In genomic region chr12:113918306-113918705, GRCh38 we compare ENCODE assay signal across 22 cellular contexts. TPM values are rescaled to one million over a fixed set of nuclear protein-coding genes. Genes with fewer than 3 reads are reported as not detected.
DNase-seq lines count a peak whose midpoint lies in the region; ATAC-seq, FAIRE-seq and TF ChIP-seq lines count a peak whose summit lies in the region.
"Had no signal": no experiment of that assay in that cellular context is flagged by ENCODE, and none has a peak within 500 bp of the region (broad histone marks: within the 10 kb centered on the region; RNA-seq: fewer than 3 reads in every experiment).

No MANE protein-coding gene starts in this region.

- H3K4me2 ChIP-seq in HepG2 (ENCODE audit: low read depth, low read length) (no peak overlapping the region), BLaER1 (peak overlapping the region; percentile 35; the same call in 1 of the 2 replicates)
- H3K4me2 ChIP-seq: A549 had no signal

- WGBS in HepG2 (ENCODE audit: low lambda C conversion rate), result 92% methylated on average over 12 of the region's 13 CpGs
- WGBS in right lobe of liver (ENCODE audit: insufficient coverage, low coverage, low lambda C conversion rate, missing lambda C conversion rate), result 87% methylated on average over 7 of the region's 13 CpGs
- WGBS in aorta, 2 donors, result 89 to 93% methylated on average over 13 of the region's 13 CpGs

- in situ Hi-C loops in HepG2 (cut with HindIII; ENCODE audit: extremely low pct_ligation_motif_present, low pct_unique_long_range_greater_than_20kb), result loop anchor here (10.0 kb wide), 1 partner anchor 484 kb away; no protein-coding TSS in a partner anchor

- H4K20me1 ChIP-seq in HepG2 (ENCODE audit: insufficient read depth, low read length) (no peaks in the 10 kb centered on the region), BLaER1 (no peaks in the 10 kb centered on the region)

- intact Hi-C loops in HepG2 (cut with micrococcal nuclease; ENCODE audit: unreplicated experiment) (no loop called here), right lobe of liver (cut with DNase I) (loop anchor here (10.0 kb wide), 1 partner anchor 454 kb away; no protein-coding TSS in a partner anchor), aorta (cut with DNase I) (no loop called here)

- no peak for FAIRE-seq in HepG2 (lab: Jason Lieb, UNC)
- FAIRE-seq: A549, G401.6, GM12891, GM19239 had no signal

- H3K27ac ChIP-seq in HepG2 (ENCODE audit: extremely low read length, insufficient read depth, low read length) (no peak overlapping the region), right lobe of liver (no peak overlapping the region), BLaER1 (no peak overlapping the region), aorta (ENCODE audit: low read depth in 1 of 2, low read length in 2 of 2) (no peak overlapping the region)
- H3K27ac ChIP-seq: 22Rv1, A549 had no signal

- no peak for TF ChIP-seq RAD21 in HepG2 (CRISPR knock-in tag; IDR thresholded peaks at IDR 0.05)

- H3K9ac ChIP-seq in HepG2 (ENCODE audit: insufficient read depth, low read depth, low read length), result no peak overlapping the region
- H3K9ac ChIP-seq in BLaER1, result no peak overlapping the region

- no peaks in the 10 kb centered on the region for H3K27me3 Mint-ChIP-seq in chondrocyte (ENCODE audit: low read depth)
- H3K27me3 Mint-ChIP-seq: B cell; CD4-positive, alpha-beta memory T cell; CD4-positive, CD25-positive, alpha-beta regulatory T cell; CD8-positive, alpha-beta memory T cell had no signal

- no peak overlapping the region for H3K27ac Mint-ChIP-seq in chondrocyte (ENCODE audit: unreplicated experiment)
- H3K27ac Mint-ChIP-seq: B cell; CD4-positive, alpha-beta memory T cell; CD4-positive, CD25-positive, alpha-beta regulatory T cell had no signal

- CTCF ChIA-PET in HepG2 (lab: Yijun Ruan, JAX; ENCODE audit: low intra/inter-chr PET ratio, low total read pairs), result no interaction called here

- H3K9me3 Mint-ChIP-seq in chondrocyte (ENCODE audit: low read depth), result no peaks in the 10 kb centered on the region
- H3K9me3 Mint-ChIP-seq: CD14-positive monocyte; CD4-positive, alpha-beta memory T cell; CD4-positive, CD25-positive, alpha-beta regulatory T cell; CD8-positive, alpha-beta memory T cell had no signal

- no peaks in the 10 kb centered on the region for H3K4me1 Mint-ChIP-seq in chondrocyte (ENCODE audit: low read depth)
- H3K4me1 Mint-ChIP-seq: B cell; CD14-positive monocyte; CD4-positive, alpha-beta memory T cell; CD4-positive, CD25-positive, alpha-beta regulatory T cell; CD8-positive, alpha-beta memory T cell had no signal

- H3K79me2 ChIP-seq in HepG2 (ENCODE audit: insufficient read depth, low read length), result no peaks in the 10 kb centered on the region

- H3K27me3 ChIP-seq in HepG2 (ENCODE audit: control insufficient read depth in 1 of 2, insufficient read depth in 2 of 2, low read length in 2 of 2) (no peaks in the 10 kb centered on the region), right lobe of liver (no peaks in the 10 kb centered on the region), BLaER1 (no peaks in the 10 kb centered on the region), aorta (ENCODE audit: control insufficient read depth in 1 of 2, insufficient read depth in 2 of 2, low read length in 1 of 2) (no peaks in the 10 kb centered on the region)

- TF ChIP-seq CTCF in HepG2 (CRISPR knock-in tag; IDR thresholded peaks at IDR 0.05) (no peak), right lobe of liver (IDR thresholded peaks at IDR 0.05) (no peak), chondrocyte (IDR thresholded peaks at IDR 0.05) (no peak)

- no peaks in the 10 kb centered on the region for H3K9me3 ChIP-seq in HepG2 (ENCODE audit: low read length)
- H3K9me3 ChIP-seq in right lobe of liver, result no peaks in the 10 kb centered on the region
- no peaks in the 10 kb centered on the region for H3K9me3 ChIP-seq in BLaER1
- H3K9me3 ChIP-seq in aorta (ENCODE audit: control insufficient read depth, low read length), result no peaks in the 10 kb centered on the region
- H3K9me3 ChIP-seq: A549 had no signal

- no peak for ATAC-seq in HepG2
- no peak for ATAC-seq in right lobe of liver
- ATAC-seq in aorta (ENCODE audit: low FRiP score), result peak; percentile 43
- ATAC-seq: A549 had no signal

- H3K4me3 ChIP-seq in HepG2 (replicated peaks in 1 of 3; ENCODE audit: insufficient read depth in 1 of 3, low read depth in 2 of 3, low read length in 3 of 3) (no peak overlapping the region), right lobe of liver (no peak overlapping the region), BLaER1 (no peak overlapping the region), aorta (ENCODE audit: low read length in 2 of 2) (no peak overlapping the region)
- H3K4me3 ChIP-seq: A549 had no signal

- H2AFZ ChIP-seq in HepG2 (ENCODE audit: low read length), result no peak overlapping the region

- no TSS peak for BruUV-seq in HepG2 (replicated peaks; lab: Mats Ljungman, UMichigan)

- TF ChIP-seq POLR2A in HepG2 (IDR thresholded peaks at IDR 0.05; ENCODE audit: insufficient read depth in 1 of 2, low read depth in 2 of 2, low read length in 2 of 2) (no peak), right lobe of liver (IDR thresholded peaks at IDR 0.05) (no peak)

- peaks cover 9% of the 10 kb centered on the region; the same call in 1 of the 2 replicates for H3K4me1 ChIP-seq in HepG2 (ENCODE audit: insufficient read depth, low read length)
- no peaks in the 10 kb centered on the region for H3K4me1 ChIP-seq in right lobe of liver
- peaks cover 64% of the 10 kb centered on the region for H3K4me1 ChIP-seq in BLaER1
- H3K4me1 ChIP-seq in aorta (ENCODE audit: control insufficient read depth in 1 of 2, insufficient read depth in 2 of 2, low read length in 2 of 2), result no peaks in the 10 kb centered on the region
- H3K4me1 ChIP-seq: A549 had no signal

- H3K4me3 Mint-ChIP-seq in chondrocyte (ENCODE audit: unreplicated experiment), result no peak overlapping the region
- H3K4me3 Mint-ChIP-seq: B cell; CD14-positive monocyte; CD4-positive, alpha-beta memory T cell; CD4-positive, CD25-positive, alpha-beta regulatory T cell; CD8-positive, alpha-beta memory T cell had no signal

- DNase-seq in HepG2 (ENCODE audit: low spot score) (no peak), right lobe of liver (no peak), chondrocyte (ENCODE audit: low spot score) (peak; percentile 71), aorta (no peak), DMS 273 treated with DMSO at 0.1 percent for 48 hours (lab: John Stamatoyannopoulos, UW) (no peak), ecto neural progenitor cell (ENCODE audit: low spot score) (no peak)
- DNase-seq: AML-193; C1 segment of cervical spinal cord; CD4-positive, alpha-beta memory T cell; CD4-positive, CD25-positive, alpha-beta regulatory T cell; CD8-positive, alpha-beta memory T cell; COR-L47; DMS79 treated with DMSO at 0.1 percent for 48 hours; GF-D8 had no signal

- TF ChIP-seq EP300 in HepG2 (IDR thresholded peaks at IDR 0.05; ENCODE audit: low read depth in 2 of 2, low read length in 2 of 2) (no peak), HepG2 (CRISPR knock-in tag; IDR thresholded peaks at IDR 0.05; ENCODE audit: borderline replicate concordance) (no peak)

- H3K36me3 Mint-ChIP-seq in chondrocyte (ENCODE audit: low read depth), result peaks cover 10% of the 10 kb centered on the region

- H3K36me3 ChIP-seq in HepG2 (replicated peaks in 1 of 2; ENCODE audit: control insufficient read depth in 1 of 2, insufficient read depth in 2 of 2, low read length in 2 of 2) (peaks cover 10 to 55% of the 10 kb centered on the region in 2 experiments), right lobe of liver (peaks cover 0 to 4% (median 1%) of the 10 kb centered on the region in 4 donors), BLaER1 (peaks cover 36% of the 10 kb centered on the region), aorta (ENCODE audit: control insufficient read depth in 1 of 2, insufficient read depth in 2 of 2, low read length in 1 of 2) (peaks cover 0 to 8% of the 10 kb centered on the region in 2 donors)

- POLR2A ChIA-PET in HepG2 (lab: Yijun Ruan, JAX), result no interaction called here

TF ChIP-seq in HepG2, 621 proteins besides CTCF, POLR2A, EP300 and RAD21:
- peak; percentile 28; the same call in 1 of the 2 replicates for TF ChIP-seq RARA (CRISPR knock-in tag; IDR thresholded peaks at IDR 0.05)
- no peak for TF ChIP-seq ZNF816 (CRISPR knock-in tag; IDR thresholded peaks at IDR 0.05; ENCODE audit: borderline replicate concordance)

RNA-seq across cellular contexts. Expression of gene RBM19, which starts 47.8 kb away (rescaled TPM):
- total RNA-seq in HepG2 (2016; rRNA removed; fragmentation: Illumina TruSeq; extraction: Trizol), result 26.5 and 32.2 TPM in 2 replicates
- 6.7 and 7.5 TPM in 2 replicates for total RNA-seq in HepG2 (2016; cell fraction: cytosol; rRNA removed; fragmentation: Illumina TruSeq; extraction: Trizol; ENCODE audit: low read depth)
- total RNA-seq in HepG2 (2016; cell fraction: insoluble cytoplasmic fraction; rRNA removed; fragmentation: Illumina TruSeq; extraction: Trizol), result 24.9 and 31.0 TPM in 2 replicates
- 8.3 and 8.9 TPM in 2 replicates for total RNA-seq in HepG2 (2016; cell fraction: membrane; rRNA removed; fragmentation: Illumina TruSeq; extraction: Trizol)
- 34.8 and 41.6 TPM in 2 replicates for total RNA-seq in HepG2 (2016; cell fraction: nucleus; rRNA removed; fragmentation: Illumina TruSeq; extraction: Trizol)
- 19.3 and 22.1 TPM in 2 replicates for polyA plus RNA-seq in HepG2 (2011; rRNA removed)
- 9.7 and 13.0 TPM in 2 replicates for polyA plus RNA-seq in HepG2 (2011; cell fraction: cytosol; rRNA removed)
- 84.7 and 92.9 TPM in 2 replicates for polyA plus RNA-seq in HepG2 (2011; cell fraction: nucleus; rRNA removed)
- polyA plus RNA-seq in HepG2 (2012), result 19.5 and 21.4 TPM in 2 replicates
- polyA plus RNA-seq in HepG2 (2016; cell fraction: cytosol; fragmentation: Illumina TruSeq; extraction: Trizol; ENCODE audit: low read depth), result 2.5 and 2.9 TPM in 2 replicates
- polyA plus RNA-seq in HepG2 (2016; cell fraction: insoluble cytoplasmic fraction; fragmentation: Illumina TruSeq; extraction: Trizol; ENCODE audit: low read depth), result 23.1 and 25.3 TPM in 2 replicates
- 4.5 and 5.7 TPM in 2 replicates for polyA plus RNA-seq in HepG2 (2016; cell fraction: membrane; fragmentation: Illumina TruSeq; extraction: Trizol; ENCODE audit: low read depth)
- polyA plus RNA-seq in HepG2 (2016; cell fraction: nucleus; fragmentation: Illumina TruSeq; extraction: Trizol; ENCODE audit: insufficient read depth, low read depth), result 64.2 and 66.3 TPM in 2 replicates
- polyA minus RNA-seq in HepG2 (2011; rRNA and poly(A)+ RNA removed; ENCODE audit: low replicate concordance), result 21.4 and 32.0 TPM in 2 replicates
- polyA minus RNA-seq in HepG2 (2011; cell fraction: cytosol; rRNA and poly(A)+ RNA removed), result 13.6 and 13.7 TPM in 2 replicates
- polyA minus RNA-seq in HepG2 (2011; cell fraction: nucleus; rRNA and poly(A)+ RNA removed), result 58.7 and 59.3 TPM in 2 replicates
- 10 to 100 TPM; 11.3 to 17.2 (median 14.2) TPM for total RNA-seq in right lobe of liver
- total RNA-seq in chondrocyte, result 16.2 to 20.2 TPM (median 18.6 TPM) in 3 replicates
- total RNA-seq in aorta, result 10 to 100 TPM; 30.3 to 31.8 TPM
- polyA plus RNA-seq in aorta, result 10 to 100 TPM in 1 of 2 donors, 1 to 10 TPM in 1; 5.6 to 21.8 TPM

Comparison
In these comparisons a context has a peak if more than half of its experiments do, and no peak if none do; other contexts are left out.
1. intact Hi-C loops: an anchor here in right lobe of liver (10.0 kb wide); none called in HepG2 and aorta.